ENCODE assay signal across 1 cellular context in genomic region chr5:158756873-158757272, GRCh38.
TF ChIP-seq lines count a peak whose summit lies in the region.

No MANE protein-coding gene starts in this region.

TF ChIP-seq in H1, 55 proteins besides CTCF, POLR2A, EP300 and RAD21:
- TF ChIP-seq TBP (IDR thresholded peaks at IDR 0.05; ENCODE audit: low read depth, low read length) (no peak), SP4 (IDR thresholded peaks at IDR 0.05; ENCODE audit: low read length) (no peak), RFX5 (IDR thresholded peaks at IDR 0.05; ENCODE audit: borderline replicate concordance, low read depth, low read length) (no peak), SAP30 (IDR thresholded peaks at IDR 0.05; ENCODE audit: insufficient read depth, insufficient replicate concordance, low read length) (no peak), NRF1 (IDR thresholded peaks at IDR 0.05; ENCODE audit: low read depth, low read length) (no peak), ASH2L (IDR thresholded peaks at IDR 0.05; ENCODE audit: low read length) (no peak), SIN3A (conservative IDR thresholded peaks at IDR 0.05 in 1 of 2, IDR thresholded peaks at IDR 0.05 in 1 of 2; ENCODE audit: low read depth in 1 of 2, low read length in 2 of 2) (no peak), NANOG (IDR thresholded peaks at IDR 0.05; ENCODE audit: insufficient read depth, low read depth, low read length, poor library complexity, severe bottlenecking) (no peak)
TF ChIP-seq in H1: peak in this region for 0.
